ENCODE assay signal across 8 cellular contexts in the genomic region with DNA sequence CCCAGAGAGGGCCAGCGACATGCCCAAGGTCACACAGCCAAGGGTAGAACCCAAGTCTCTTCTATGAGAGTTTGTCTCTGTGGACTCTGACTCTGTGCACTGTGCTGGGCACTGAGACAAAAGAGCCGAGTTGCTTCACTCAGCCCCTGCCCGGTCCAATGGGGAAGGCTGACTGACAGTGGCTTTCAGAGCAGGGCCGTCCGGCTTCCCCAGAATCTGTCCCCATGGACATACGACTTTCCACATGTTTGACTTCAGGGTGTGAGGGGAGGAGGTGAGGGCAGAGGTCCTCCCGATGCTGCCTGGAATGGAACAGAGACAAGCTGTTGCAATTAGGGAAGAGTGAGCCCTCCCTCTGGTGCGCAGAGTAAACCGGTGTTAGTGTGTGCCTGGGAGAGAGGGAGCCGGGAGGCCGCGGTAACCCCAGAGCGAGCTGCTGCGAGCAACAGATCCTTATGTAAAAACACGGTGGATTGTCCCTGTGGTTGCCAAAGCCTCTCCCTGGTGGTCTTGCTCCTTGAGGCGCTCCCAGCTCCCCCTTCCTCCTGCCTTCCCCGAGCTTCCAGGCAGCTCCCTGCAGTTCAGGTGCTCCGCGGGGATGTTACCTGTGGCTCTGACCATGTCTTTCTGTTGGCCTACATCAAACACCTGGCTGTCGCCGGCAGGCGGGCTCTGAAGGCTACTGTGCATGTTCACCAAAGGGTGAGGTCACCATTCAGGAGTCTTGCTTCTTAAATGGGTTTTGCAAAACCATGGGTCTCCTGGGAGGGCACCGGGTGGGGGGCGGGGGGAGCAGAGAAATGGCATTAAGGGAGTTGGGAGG. TPM values are rescaled to one million over a fixed set of nuclear protein-coding genes. Genes with fewer than 3 reads are reported as not detected.
DNase-seq lines count a peak whose midpoint lies in the region; ATAC-seq lines count a peak whose summit lies in the region.

No MANE protein-coding gene starts in this region.

- no peak for DNase-seq in T-helper 2 cell treated with Interferon-gamma antibody and Interleukin-4, amounts not matched to agents 5 μg/mL and 100 μg/mL, for 36 hours (ENCODE audit: low spot score)
- DNase-seq in T-helper 2 cell: no peak
- peak; percentile 47 for DNase-seq in astrocyte of the hippocampus (ENCODE audit: low read depth, low spot score)
- peak; percentile 28 for DNase-seq in iris pigment epithelial cell (ENCODE audit: low read depth)
- DNase-seq in stimulated activated naive B cell treated with anti-CD40 and anti-IgM and Interleukin-4, amounts not matched to agents 10 μg/mL and 1 μg/mL and 100 μg/mL, for 72 hours: peak; percentile 60
- no peak for DNase-seq in SK-N-DZ (ENCODE audit: low spot score)
- no peak for DNase-seq in activated gamma-delta T cell (lab: John Stamatoyannopoulos, UW)

- peaks cover 72% of the 10 kb centered on the region for H3K27me3 Mint-ChIP-seq in T-helper 2 cell treated with Interferon-gamma antibody and Interleukin-4, amounts not matched to agents 5 μg/mL and 100 μg/mL, for 36 hours (ENCODE audit: low read depth)
- H3K27me3 Mint-ChIP-seq in stimulated activated naive B cell treated with anti-CD40 and anti-IgM and Interleukin-4, amounts not matched to agents 10 μg/mL and 1 μg/mL and 100 μg/mL, for 72 hours: peaks cover 0 to 6% of the 10 kb centered on the region in 2 donors

- peak; percentile 19 to 24 for ATAC-seq in stimulated activated naive B cell treated with anti-CD40 and anti-IgM and Interleukin-4, amounts not matched to agents 10 μg/mL and 1 μg/mL and 100 μg/mL, for 72 hours (replicated peaks)
- ATAC-seq in GM18907 (IDR thresholded peaks at IDR 0.05; ENCODE audit: unreplicated experiment): no peak

- H3K36me3 Mint-ChIP-seq in T-helper 2 cell treated with Interferon-gamma antibody and Interleukin-4, amounts not matched to agents 5 μg/mL and 100 μg/mL, for 36 hours (ENCODE audit: low read depth): no peaks in the 10 kb centered on the region
- peaks cover 47 to 69% of the 10 kb centered on the region in 2 donors for H3K36me3 Mint-ChIP-seq in stimulated activated naive B cell treated with anti-CD40 and anti-IgM and Interleukin-4, amounts not matched to agents 10 μg/mL and 1 μg/mL and 100 μg/mL, for 72 hours

- H3K27ac Mint-ChIP-seq in T-helper 2 cell treated with Interferon-gamma antibody and Interleukin-4, amounts not matched to agents 5 μg/mL and 100 μg/mL, for 36 hours: no peak overlapping the region
- peak overlapping the region; percentile 99 for H3K27ac Mint-ChIP-seq in stimulated activated naive B cell treated with anti-CD40 and anti-IgM and Interleukin-4, amounts not matched to agents 10 μg/mL and 1 μg/mL and 100 μg/mL, for 72 hours

- H3K4me3 Mint-ChIP-seq in T-helper 2 cell treated with Interferon-gamma antibody and Interleukin-4, amounts not matched to agents 5 μg/mL and 100 μg/mL, for 36 hours: peak overlapping the region; percentile 15
- peak overlapping the region; percentile 90 to 95 for H3K4me3 Mint-ChIP-seq in stimulated activated naive B cell treated with anti-CD40 and anti-IgM and Interleukin-4, amounts not matched to agents 10 μg/mL and 1 μg/mL and 100 μg/mL, for 72 hours

- H3K4me1 Mint-ChIP-seq in T-helper 2 cell treated with Interferon-gamma antibody and Interleukin-4, amounts not matched to agents 5 μg/mL and 100 μg/mL, for 36 hours (ENCODE audit: low read depth): no peaks in the 10 kb centered on the region
- peaks cover 51 to 80% of the 10 kb centered on the region in 2 donors for H3K4me1 Mint-ChIP-seq in stimulated activated naive B cell treated with anti-CD40 and anti-IgM and Interleukin-4, amounts not matched to agents 10 μg/mL and 1 μg/mL and 100 μg/mL, for 72 hours

- H3K9me3 Mint-ChIP-seq in T-helper 2 cell treated with Interferon-gamma antibody and Interleukin-4, amounts not matched to agents 5 μg/mL and 100 μg/mL, for 36 hours: no peaks in the 10 kb centered on the region
- H3K9me3 Mint-ChIP-seq in stimulated activated naive B cell treated with anti-CD40 and anti-IgM and Interleukin-4, amounts not matched to agents 10 μg/mL and 1 μg/mL and 100 μg/mL, for 72 hours: no peaks in the 10 kb centered on the region

RNA-seq across cellular contexts. Expression of gene SIRPA, which starts 0.7 kb away (rescaled TPM):
- 0.63 and 0.71 TPM in 2 replicates for polyA plus RNA-seq in SK-N-DZ (2014; cell fraction: cytosol; rRNA removed)
- 1.1 and 1.6 TPM in 2 replicates for polyA plus RNA-seq in SK-N-DZ (2014; cell fraction: nucleus; rRNA removed)

Comparison
In these comparisons a context has a peak if more than half of its experiments do, and no peak if none do; other contexts are left out.
1. DNase-seq: peak in astrocyte of the hippocampus (single experiment), iris pigment epithelial cell (single experiment) and stimulated activated naive B cell treated with anti-CD40 and anti-IgM and Interleukin-4, amounts not matched to agents 10 μg/mL and 1 μg/mL and 100 μg/mL, for 72 hours (single experiment); none in T-helper 2 cell treated with Interferon-gamma antibody and Interleukin-4, amounts not matched to agents 5 μg/mL and 100 μg/mL, for 36 hours (single experiment), T-helper 2 cell (0 of 5), SK-N-DZ (single experiment) and activated gamma-delta T cell (single experiment).